ENCODE assay signal across 1 cellular context in genomic region chr22:28981818-28982499, GRCh38.
TF ChIP-seq lines count a peak whose summit lies in the region.

No MANE protein-coding gene starts in this region.

TF ChIP-seq in HepG2, 621 proteins besides CTCF, POLR2A, EP300 and RAD21 (continued from another document and continues in another):
- TF ChIP-seq TFE3 (CRISPR knock-in tag; IDR thresholded peaks at IDR 0.05) = peak; percentile 78
- TF ChIP-seq ZNF891 (CRISPR knock-in tag; IDR thresholded peaks at IDR 0.05) = no peak
- 0 out of 2 replicates have a peak, but pooled peaks have one; percentile 24 for TF ChIP-seq ZNF24 (IDR thresholded peaks at IDR 0.05)
- TF ChIP-seq THRA (CRISPR knock-in tag; IDR thresholded peaks at IDR 0.05; ENCODE audit: borderline replicate concordance) = peak; percentile 47; the same call in 1 of the 2 replicates
- TF ChIP-seq BCL3 (CRISPR knock-in tag; IDR thresholded peaks at IDR 0.05) = no peak
- TF ChIP-seq IKZF5 (CRISPR knock-in tag; IDR thresholded peaks at IDR 0.05) = peak; percentile 62; the same call in 1 of the 2 replicates
- TF ChIP-seq U2AF1 (optimal IDR thresholded peaks at IDR 0.05; ENCODE audit: low read depth, low read length) = no peak
- TF ChIP-seq TRIM22 (IDR thresholded peaks at IDR 0.05) = no peak
- TF ChIP-seq MLXIP (CRISPR knock-in tag; IDR thresholded peaks at IDR 0.05; ENCODE audit: borderline replicate concordance) = peak; percentile 50; the same call in 1 of the 2 replicates
- TF ChIP-seq CENPBD1 (CRISPR knock-in tag; IDR thresholded peaks at IDR 0.05; ENCODE audit: borderline replicate concordance, low read depth) = no peak
- no peak for TF ChIP-seq MZF1 (CRISPR knock-in tag; IDR thresholded peaks at IDR 0.05; ENCODE audit: borderline replicate concordance)
- peak; percentile 81 for TF ChIP-seq TARDBP (CRISPR knock-in tag; IDR thresholded peaks at IDR 0.05)
- TF ChIP-seq ZNF317 (CRISPR knock-in tag; IDR thresholded peaks at IDR 0.05) = no peak
- no peak for TF ChIP-seq ZBTB3 (CRISPR knock-in tag; IDR thresholded peaks at IDR 0.05; ENCODE audit: borderline replicate concordance, low read depth)
- no peak for TF ChIP-seq ZNF740 (CRISPR knock-in tag; IDR thresholded peaks at IDR 0.05)
- TF ChIP-seq ZNF614 (CRISPR knock-in tag; IDR thresholded peaks at IDR 0.05; ENCODE audit: borderline replicate concordance) = no peak
- no peak for TF ChIP-seq ZNF883 (CRISPR knock-in tag; IDR thresholded peaks at IDR 0.05; ENCODE audit: not compliant biosample characterization)
- peak; percentile 90 for TF ChIP-seq CREM (IDR thresholded peaks at IDR 0.05)
- no peak for TF ChIP-seq CREM (CRISPR knock-in tag; IDR thresholded peaks at IDR 0.05)
- 0 out of 2 replicates have a peak, but pooled peaks have one; percentile 43 for TF ChIP-seq HOXD1 (CRISPR knock-in tag; IDR thresholded peaks at IDR 0.05)
- no peak for TF ChIP-seq ZBTB21 (CRISPR knock-in tag; IDR thresholded peaks at IDR 0.05)
- no peak for TF ChIP-seq ZNF136 (CRISPR knock-in tag; IDR thresholded peaks at IDR 0.05; ENCODE audit: low read depth)
- TF ChIP-seq ZNF792 (CRISPR knock-in tag; IDR thresholded peaks at IDR 0.05) = peak; percentile 44; the same call in 1 of the 2 replicates
- no peak for TF ChIP-seq BRD4 (CRISPR knock-in tag; IDR thresholded peaks at IDR 0.05)
- TF ChIP-seq AFF4 (CRISPR knock-in tag; IDR thresholded peaks at IDR 0.05) = peak; percentile 67; the same call in 1 of the 2 replicates
- no peak for TF ChIP-seq RBM22 (optimal IDR thresholded peaks at IDR 0.05; ENCODE audit: low read length)
- no peak for TF ChIP-seq GLMP (CRISPR knock-in tag; IDR thresholded peaks at IDR 0.05; ENCODE audit: borderline replicate concordance)
- peak; percentile 48; the same call in 1 of the 2 replicates for TF ChIP-seq YEATS4 (CRISPR knock-in tag; IDR thresholded peaks at IDR 0.05; ENCODE audit: borderline replicate concordance)
- TF ChIP-seq GZF1 (CRISPR knock-in tag; IDR thresholded peaks at IDR 0.05) = no peak
- peak; percentile 82 for TF ChIP-seq HNF4G (IDR thresholded peaks at IDR 0.05; ENCODE audit: borderline replicate concordance, low read depth, low read length)
- TF ChIP-seq HNF4G (CRISPR knock-in tag; IDR thresholded peaks at IDR 0.05; ENCODE audit: borderline replicate concordance, low read depth) = peak; percentile 40; the same call in 1 of the 2 replicates
- TF ChIP-seq ZNF580 (CRISPR knock-in tag; IDR thresholded peaks at IDR 0.05; ENCODE audit: borderline replicate concordance, low read depth) = no peak; the same call in 1 of the 2 replicates
- 0 out of 2 replicates have a peak, but pooled peaks have one; percentile 31 for TF ChIP-seq ZNF512B (CRISPR knock-in tag; IDR thresholded peaks at IDR 0.05; ENCODE audit: borderline replicate concordance)
- TF ChIP-seq DBP (CRISPR knock-in tag; IDR thresholded peaks at IDR 0.05; ENCODE audit: not compliant biosample characterization) = no peak
- TF ChIP-seq KMT2B (CRISPR knock-in tag; IDR thresholded peaks at IDR 0.05) = peak; percentile 13; the same call in 1 of the 2 replicates
- TF ChIP-seq MIER2 (CRISPR knock-in tag; IDR thresholded peaks at IDR 0.05) = no peak
- TF ChIP-seq FOXO1 (CRISPR knock-in tag; IDR thresholded peaks at IDR 0.05) = peak; percentile 94
- no peak for TF ChIP-seq ZC3H4 (CRISPR knock-in tag; IDR thresholded peaks at IDR 0.05; ENCODE audit: borderline replicate concordance)
- peak; percentile 70 for TF ChIP-seq KDM6A (CRISPR knock-in tag; IDR thresholded peaks at IDR 0.05; ENCODE audit: low read depth)
- TF ChIP-seq KLF13 (CRISPR knock-in tag; IDR thresholded peaks at IDR 0.05) = no peak
- peak; percentile 81 for TF ChIP-seq MIXL1 (CRISPR knock-in tag; IDR thresholded peaks at IDR 0.05)
